In genomic region chr2:108971661-108972566, GRCh38 we compare ENCODE assay signal across 15 cellular contexts. TPM values are rescaled to one million over a fixed set of nuclear protein-coding genes. Genes with fewer than 3 reads are reported as not detected.
A peak's percentile ranks its signal among the peaks of the same experiment; 100 is the strongest.
DNase-seq lines count a peak whose midpoint lies in the region; ATAC-seq and TF ChIP-seq lines count a peak whose summit lies in the region.
"Had no signal": no experiment of that assay in that cellular context is flagged by ENCODE, and none has a peak within 500 bp of the region (broad histone marks: within the 10 kb centered on the region; RNA-seq: fewer than 3 reads in every experiment).

No MANE protein-coding gene starts in this region.

- no peak for DNase-seq in activated naive CD4-positive, alpha-beta T cell treated with anti-CD3 and anti-CD28 coated beads, Interleukin-2, amount 10 ng/mL, durations not matched to agents 7 days and 5 days
- DNase-seq in RWPE1 (ENCODE audit: low spot score) (peak; percentile 87), heart right ventricle (peak in 1 of 2 donors; percentile 38), suprapubic skin (ENCODE audit: low spot score in 2 of 2) (no peak), D341Med (ENCODE audit: low spot score) (no peak)
- DNase-seq in activated naive CD8-positive, alpha-beta T cell treated with anti-CD3 and anti-CD28 coated beads for 36 hours: no peak
- DNase-seq: activated naive CD4-positive, alpha-beta T cell treated with anti-CD3 and anti-CD28 coated beads, Interleukin-2, amount 50 U/mL, for 16 hours; GF-D8; glutamatergic neuron; mesenchymal stem cell; NCI-H1105; right cardiac atrium; thyroid gland had no signal

- no peak overlapping the region for H3K4me3 Mint-ChIP-seq in activated naive CD4-positive, alpha-beta T cell treated with anti-CD3 and anti-CD28 coated beads, Interleukin-2, amount 50 U/mL, for 24 hours
- no peak overlapping the region for H3K4me3 Mint-ChIP-seq in activated naive CD4-positive, alpha-beta T cell treated with anti-CD3 and anti-CD28 coated beads, Interleukin-2, amount 10 ng/mL, durations not matched to agents 7 days and 5 days
- H3K4me3 Mint-ChIP-seq in activated naive CD8-positive, alpha-beta T cell treated with anti-CD3 and anti-CD28 coated beads for 36 hours: no peak overlapping the region

- H3K9me3 Mint-ChIP-seq in activated naive CD4-positive, alpha-beta T cell treated with anti-CD3 and anti-CD28 coated beads, Interleukin-2, amount 50 U/mL, for 24 hours: no peaks in the 10 kb centered on the region
- H3K9me3 Mint-ChIP-seq in activated naive CD4-positive, alpha-beta T cell treated with anti-CD3 and anti-CD28 coated beads, Interleukin-2, amount 10 ng/mL, durations not matched to agents 7 days and 5 days: no peaks in the 10 kb centered on the region
- no peaks in the 10 kb centered on the region for H3K9me3 Mint-ChIP-seq in activated naive CD8-positive, alpha-beta T cell treated with anti-CD3 and anti-CD28 coated beads for 36 hours

- H3K4me3 ChIP-seq in heart right ventricle (no peak overlapping the region), suprapubic skin (no peak overlapping the region)
- H3K4me3 ChIP-seq: thyroid gland had no signal

- H3K27me3 Mint-ChIP-seq in activated naive CD4-positive, alpha-beta T cell treated with anti-CD3 and anti-CD28 coated beads, Interleukin-2, amount 50 U/mL, for 24 hours: no peaks in the 10 kb centered on the region
- H3K27me3 Mint-ChIP-seq in activated naive CD4-positive, alpha-beta T cell treated with anti-CD3 and anti-CD28 coated beads, Interleukin-2, amount 10 ng/mL, durations not matched to agents 7 days and 5 days: peaks cover 7% of the 10 kb centered on the region
- H3K27me3 Mint-ChIP-seq in activated naive CD8-positive, alpha-beta T cell treated with anti-CD3 and anti-CD28 coated beads for 36 hours: no peaks in the 10 kb centered on the region

- no peak for TF ChIP-seq EP300 in suprapubic skin (IDR thresholded peaks at IDR 0.05)

- peak in 5 of 8 donors; percentile 25 to 87 (median 57) for ATAC-seq in heart right ventricle
- ATAC-seq in GM18517 (IDR thresholded peaks at IDR 0.05; ENCODE audit: unreplicated experiment): no peak

- H3K9me3 ChIP-seq in heart right ventricle: no peaks in the 10 kb centered on the region
- no peaks in the 10 kb centered on the region for H3K9me3 ChIP-seq in suprapubic skin
- H3K9me3 ChIP-seq: thyroid gland had no signal

- H3K4me1 Mint-ChIP-seq in activated naive CD4-positive, alpha-beta T cell treated with anti-CD3 and anti-CD28 coated beads, Interleukin-2, amount 50 U/mL, for 24 hours: peaks cover 89% of the 10 kb centered on the region
- peaks cover 50% of the 10 kb centered on the region for H3K4me1 Mint-ChIP-seq in activated naive CD4-positive, alpha-beta T cell treated with anti-CD3 and anti-CD28 coated beads, Interleukin-2, amount 10 ng/mL, durations not matched to agents 7 days and 5 days
- peaks cover 49% of the 10 kb centered on the region for H3K4me1 Mint-ChIP-seq in activated naive CD8-positive, alpha-beta T cell treated with anti-CD3 and anti-CD28 coated beads for 36 hours

- H3K27me3 ChIP-seq in heart right ventricle (no peaks in the 10 kb centered on the region), suprapubic skin (peaks cover 4% of the 10 kb centered on the region)
- H3K27me3 ChIP-seq: thyroid gland had no signal

- CTCF ChIA-PET in activated naive CD4-positive, alpha-beta T cell treated with anti-CD3 and anti-CD28 coated beads, Interleukin-2, amount 10 ng/mL, durations not matched to agents 7 days and 5 days (lab: Charles Lee): no interaction called here
- CTCF ChIA-PET in RWPE1 (lab: Yijun Ruan, JAX): interaction anchor here (0.8 to 2.1 kb wide), 4 partner anchors 12 to 17 kb away, joined by 3 to 11 read pairs (median 4); partner anchors contain the start of gene EDAR

- H3K27ac Mint-ChIP-seq in activated naive CD4-positive, alpha-beta T cell treated with anti-CD3 and anti-CD28 coated beads, Interleukin-2, amount 50 U/mL, for 24 hours: peak overlapping the region; percentile 63
- H3K27ac Mint-ChIP-seq in activated naive CD4-positive, alpha-beta T cell treated with anti-CD3 and anti-CD28 coated beads, Interleukin-2, amount 10 ng/mL, durations not matched to agents 7 days and 5 days: no peak overlapping the region
- no peak overlapping the region for H3K27ac Mint-ChIP-seq in activated naive CD8-positive, alpha-beta T cell treated with anti-CD3 and anti-CD28 coated beads for 36 hours

- POLR2A ChIA-PET in RWPE1 (lab: Yijun Ruan, JAX; ENCODE audit: low non-redundant PET): no interaction called here

- peaks cover 4% of the 10 kb centered on the region for H3K36me3 Mint-ChIP-seq in activated naive CD4-positive, alpha-beta T cell treated with anti-CD3 and anti-CD28 coated beads, Interleukin-2, amount 50 U/mL, for 24 hours
- H3K36me3 Mint-ChIP-seq in activated naive CD4-positive, alpha-beta T cell treated with anti-CD3 and anti-CD28 coated beads, Interleukin-2, amount 10 ng/mL, durations not matched to agents 7 days and 5 days: no peaks in the 10 kb centered on the region
- no peaks in the 10 kb centered on the region for H3K36me3 Mint-ChIP-seq in activated naive CD8-positive, alpha-beta T cell treated with anti-CD3 and anti-CD28 coated beads for 36 hours

- TF ChIP-seq CTCF in RWPE1 (conservative IDR thresholded peaks at IDR 0.05; ENCODE audit: low read depth) (no peak), heart right ventricle (IDR thresholded peaks at IDR 0.05) (no peak), suprapubic skin (IDR thresholded peaks at IDR 0.05) (no peak)

- no peaks in the 10 kb centered on the region for H3K36me3 ChIP-seq in heart right ventricle
- no peaks in the 10 kb centered on the region for H3K36me3 ChIP-seq in suprapubic skin
- H3K36me3 ChIP-seq: thyroid gland had no signal

- TF ChIP-seq POLR2A in suprapubic skin (IDR thresholded peaks at IDR 0.05): no peak

- 71 to 79% methylated on average over 22 of the region's 22 CpGs for WGBS in heart right ventricle, 2 donors
- WGBS in suprapubic skin: 52% methylated on average over 22 of the region's 22 CpGs

- intact Hi-C loops in heart right ventricle (cut with DNase I): no loop called here

- H3K27ac ChIP-seq in RWPE1 (peak overlapping the region; percentile 92), heart right ventricle (no peak overlapping the region), suprapubic skin (peak overlapping the region; percentile 53)
- H3K27ac ChIP-seq: thyroid gland had no signal

- H3K4me1 ChIP-seq in heart right ventricle (no peaks in the 10 kb centered on the region), suprapubic skin (peaks cover 13% of the 10 kb centered on the region)
- H3K4me1 ChIP-seq: thyroid gland had no signal

RNA-seq across cellular contexts. Expression of gene EDAR, which starts 17.1 kb away (rescaled TPM):
- total RNA-seq in heart right ventricle (under 1 TPM in 2 of 10 donors, not detected in 8; 0.07 to 0.34 TPM), suprapubic skin (1 to 10 TPM; 1.5 to 4.3 (median 2.2) TPM)
- not detected for polyA plus RNA-seq in heart right ventricle
- total RNA-seq in activated naive CD8-positive, alpha-beta T cell treated with anti-CD3 and anti-CD28 coated beads for 36 hours: under 1 TPM; 0.16 to 0.21 TPM
- total RNA-seq: thyroid gland had no signal
- polyA plus RNA-seq: right cardiac atrium had no signal

Comparison
In these comparisons a context has a peak if more than half of its experiments do, and no peak if none do; other contexts are left out.
1. H3K27ac ChIP-seq: peak in RWPE1 (single experiment) and suprapubic skin (single experiment); none in heart right ventricle (0 of 10).